1 cellular context compared by ENCODE assay signal in genomic region chr17:59954856-59955255, GRCh38.
TF ChIP-seq lines count a peak whose summit lies in the region.

No MANE protein-coding gene starts in this region.

TF ChIP-seq in A549, 52 proteins besides CTCF, POLR2A, EP300 and RAD21 (continued from another document):
- TF ChIP-seq E2F6 (IDR thresholded peaks at IDR 0.05; ENCODE audit: borderline replicate concordance, low read depth) (no peak), HMGXB4 (CRISPR knock-in tag; IDR thresholded peaks at IDR 0.05; ENCODE audit: borderline replicate concordance) (no peak), HOXB13 (CRISPR knock-in tag; IDR thresholded peaks at IDR 0.05; ENCODE audit: low read depth) (no peak), MAFK (IDR thresholded peaks at IDR 0.05; ENCODE audit: partially characterized antibody) (no peak), MYC (IDR thresholded peaks at IDR 0.05; ENCODE audit: borderline replicate concordance, low read length) (no peak), RNF2 (IDR thresholded peaks at IDR 0.05; ENCODE audit: borderline replicate concordance, low read depth) (no peak), CHD2 (IDR thresholded peaks at IDR 0.05; ENCODE audit: low read length, partially characterized antibody) (no peak)
TF ChIP-seq in A549: peak in this region for 0.
